ENCODE assay signal across 1 cellular context in genomic region chr13:72430923-72431322, GRCh38.
TF ChIP-seq lines count a peak whose summit lies in the region.

No MANE protein-coding gene starts in this region.

TF ChIP-seq in H1, 55 proteins besides CTCF, POLR2A, EP300 and RAD21 (continued from another document):
- no peak for TF ChIP-seq SIN3A (conservative IDR thresholded peaks at IDR 0.05 in 1 of 2, IDR thresholded peaks at IDR 0.05 in 1 of 2; ENCODE audit: low read depth in 1 of 2, low read length in 2 of 2)
- TF ChIP-seq JUND (IDR thresholded peaks at IDR 0.05; ENCODE audit: low read length), result no peak
- no peak for TF ChIP-seq RXRA (IDR thresholded peaks at IDR 0.05; ENCODE audit: insufficient read depth, low read depth, low read length)
- TF ChIP-seq POU5F1 (IDR thresholded peaks at IDR 0.05; ENCODE audit: low read depth, low read length), result no peak
- TF ChIP-seq SUZ12 (IDR thresholded peaks at IDR 0.05; ENCODE audit: low read length), result no peak
- no peak for TF ChIP-seq ATF3 (IDR thresholded peaks at IDR 0.05; ENCODE audit: insufficient read depth, low read depth, low read length)
